9 cellular contexts compared by ENCODE assay signal in genomic region chr4:163495900-163496299, GRCh38. TPM values are rescaled to one million over a fixed set of nuclear protein-coding genes. Genes with fewer than 3 reads are reported as not detected.
DNase-seq lines count a peak whose midpoint lies in the region; ATAC-seq and TF ChIP-seq lines count a peak whose summit lies in the region.
"Had no signal": no experiment of that assay in that cellular context is flagged by ENCODE, and none has a peak within 500 bp of the region (broad histone marks: within the 10 kb centered on the region; RNA-seq: fewer than 3 reads in every experiment).

No MANE protein-coding gene starts in this region.

- no peak for DNase-seq in activated CD4-positive, alpha-beta T cell treated with anti-CD3 and anti-CD28 coated beads, Interleukin-2, amount 10 ng/mL, durations not matched to agents 7 days and 5 days
- DNase-seq in activated CD4-positive, alpha-beta T cell treated with anti-CD3 and anti-CD28 coated beads, Interleukin-2, amount 50 U/mL, for 4 hours, result no peak
- DNase-seq in SJSA1 (ENCODE audit: low read depth in 1 of 2, low spot score in 2 of 2) (peak in 1 of 2 experiments; percentile 2), fibroblast of villous mesenchyme (ENCODE audit: low read depth) (no peak), vagina (ENCODE audit: extremely low spot score in 2 of 2) (no peak), NCI-H187 (lab: John Stamatoyannopoulos, UW) (no peak), medulla oblongata (ENCODE audit: extremely low spot score) (no peak)

- H3K4me3 Mint-ChIP-seq in activated CD4-positive, alpha-beta T cell treated with anti-CD3 and anti-CD28 coated beads, Interleukin-2, amount 10 ng/mL, durations not matched to agents 7 days and 5 days, result peak overlapping the region; percentile 82

- no peaks in the 10 kb centered on the region for H3K9me3 Mint-ChIP-seq in activated CD4-positive, alpha-beta T cell treated with anti-CD3 and anti-CD28 coated beads, Interleukin-2, amount 10 ng/mL, durations not matched to agents 7 days and 5 days

- H3K27me3 Mint-ChIP-seq in activated CD4-positive, alpha-beta T cell treated with anti-CD3 and anti-CD28 coated beads, Interleukin-2, amount 10 ng/mL, durations not matched to agents 7 days and 5 days, result no peaks in the 10 kb centered on the region

- H3K4me3 ChIP-seq in SJSA1 (peak overlapping the region; percentile 73), fibroblast of villous mesenchyme (ENCODE audit: low read depth, low read length) (peak overlapping the region; percentile 98), vagina (peak overlapping the region in 1 of 2 donors; percentile 69)

- H3K4me1 Mint-ChIP-seq in activated CD4-positive, alpha-beta T cell treated with anti-CD3 and anti-CD28 coated beads, Interleukin-2, amount 10 ng/mL, durations not matched to agents 7 days and 5 days, result peaks cover 34% of the 10 kb centered on the region

- no peak for TF ChIP-seq POLR2A in vagina (IDR thresholded peaks at IDR 0.05)

- CTCF ChIA-PET in activated CD4-positive, alpha-beta T cell treated with anti-CD3 and anti-CD28 coated beads, Interleukin-2, amount 10 ng/mL, durations not matched to agents 7 days and 5 days (lab: Charles Lee), result interaction anchor here (1.0 kb wide), 1 partner anchor 53 kb away, joined by 3 read pairs; no protein-coding TSS in a partner anchor

- TF ChIP-seq CTCF in fibroblast of villous mesenchyme (IDR thresholded peaks at IDR 0.05; ENCODE audit: insufficient read depth, low read depth, low read length), result no peak
- no peak for TF ChIP-seq CTCF in vagina (IDR thresholded peaks at IDR 0.05)

- peaks cover 5% of the 10 kb centered on the region; the same call in 1 of the 2 replicates for H3K27me3 ChIP-seq in SJSA1 (replicated peaks)
- H3K27me3 ChIP-seq in vagina, result no peaks in the 10 kb centered on the region

- peaks cover 11% of the 10 kb centered on the region for H3K36me3 Mint-ChIP-seq in activated CD4-positive, alpha-beta T cell treated with anti-CD3 and anti-CD28 coated beads, Interleukin-2, amount 10 ng/mL, durations not matched to agents 7 days and 5 days (ENCODE audit: low read depth)

- H3K36me3 ChIP-seq in SJSA1 (peaks cover 4% of the 10 kb centered on the region; the same call in 1 of the 2 replicates), vagina (no peaks in the 10 kb centered on the region)

- H3K9me3 ChIP-seq in SJSA1 (replicated peaks), result no peaks in the 10 kb centered on the region
- H3K9me3 ChIP-seq in vagina, result no peaks in the 10 kb centered on the region

- peak; percentile 39 for ATAC-seq in HG02981 (IDR thresholded peaks at IDR 0.05; ENCODE audit: unreplicated experiment)

- peaks cover 5% of the 10 kb centered on the region for H3K4me1 ChIP-seq in SJSA1 (replicated peaks)
- H3K4me1 ChIP-seq in vagina, result peaks cover 23% of the 10 kb centered on the region

- POLR2A ChIA-PET in activated CD4-positive, alpha-beta T cell treated with anti-CD3 and anti-CD28 coated beads, Interleukin-2, amount 10 ng/mL, durations not matched to agents 7 days and 5 days (lab: Charles Lee), result no interaction called here

- no peak overlapping the region for H3K27ac ChIP-seq in SJSA1
- H3K27ac ChIP-seq in vagina, result peak overlapping the region; percentile 86

- intact Hi-C loops in vagina (cut with DNase I), result no loop called here

- peak overlapping the region; percentile 87 for H3K27ac Mint-ChIP-seq in activated CD4-positive, alpha-beta T cell treated with anti-CD3 and anti-CD28 coated beads, Interleukin-2, amount 10 ng/mL, durations not matched to agents 7 days and 5 days

RNA-seq across cellular contexts. Expression of gene TMA16, which starts 1.4 kb away (rescaled TPM):
- 10 to 100 TPM; 28.8 to 31.2 TPM for total RNA-seq in activated CD4-positive, alpha-beta T cell treated with anti-CD3 and anti-CD28 coated beads, Interleukin-2, amount 10 ng/mL, durations not matched to agents 7 days and 5 days
- total RNA-seq in SJSA1 (2014; rRNA removed; shearing (Covaris generic)), result 26.2 and 41.0 TPM in 2 replicates
- 30.6 and 53.5 TPM in 2 replicates for total RNA-seq in fibroblast of villous mesenchyme
- total RNA-seq in vagina, result 35.8 TPM

RNA-seq across cellular contexts. Expression of gene TKTL2, which starts 22.3 kb away (rescaled TPM):
- not detected for total RNA-seq in activated CD4-positive, alpha-beta T cell treated with anti-CD3 and anti-CD28 coated beads, Interleukin-2, amount 10 ng/mL, durations not matched to agents 7 days and 5 days
- total RNA-seq in SJSA1 (2014; rRNA removed; shearing (Covaris generic)), result not detected in 2 replicates
- total RNA-seq in fibroblast of villous mesenchyme (under 0.01 TPM in 1 of 2 replicates, not detected in the other), vagina (not detected)
- total RNA-seq: glomerular endothelial cell had no signal
